17 cellular contexts compared by ENCODE assay signal in the genomic region with DNA sequence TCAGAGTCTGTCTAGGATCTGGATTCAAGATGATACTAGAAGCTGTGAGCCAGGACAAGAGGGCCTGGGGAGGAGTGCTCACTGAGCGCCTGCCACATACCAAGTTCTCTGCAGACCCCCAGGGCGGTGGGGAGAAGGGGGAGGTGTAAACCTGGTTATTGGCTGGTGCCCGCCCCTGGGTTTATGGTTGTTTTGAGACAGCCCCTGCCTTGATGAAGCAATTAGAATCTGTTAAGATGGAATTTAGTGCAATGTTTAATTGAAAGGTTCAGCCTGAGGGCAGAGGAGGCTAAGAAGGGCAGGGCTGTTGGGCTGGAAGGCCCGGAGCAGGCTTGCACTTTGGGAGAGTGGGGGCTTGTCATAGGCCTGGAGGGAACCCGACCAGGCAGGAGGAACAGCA. TPM values are rescaled to one million over a fixed set of nuclear protein-coding genes. Genes with fewer than 3 reads are reported as not detected.
A peak's percentile ranks its signal among the peaks of the same experiment; 100 is the strongest.
DNase-seq lines count a peak whose midpoint lies in the region; ATAC-seq, FAIRE-seq and TF ChIP-seq lines count a peak whose summit lies in the region.
"Had no signal": no experiment of that assay in that cellular context is flagged by ENCODE, and none has a peak within 500 bp of the region (broad histone marks: within the 10 kb centered on the region; RNA-seq: fewer than 3 reads in every experiment).

No MANE protein-coding gene starts in this region.

- peaks cover 4 to 17% (median 11%) of the 10 kb centered on the region in 4 donors for H3K4me1 Mint-ChIP-seq in CD4-positive, CD25-positive, alpha-beta regulatory T cell
- H3K4me1 Mint-ChIP-seq in natural killer cell: peaks cover 41 to 58% of the 10 kb centered on the region in 2 donors

- TF ChIP-seq POLR2A in K562 (conservative IDR thresholded peaks at IDR 0.05): no peak

- in situ Hi-C loops in K562 (cut with MboI): no loop called here
- in situ Hi-C loops in brain microvascular endothelial cell (cut with HindIII; ENCODE audit: low pct_ligation_motif_present, low sequenced_read_pairs): loop anchor here (25.0 kb wide), 2 partner anchors 102 to 202 kb away; partner anchors contain the start of gene ADAMTS14

- TF ChIP-seq EP300 in K562 (IDR thresholded peaks at IDR 0.05; ENCODE audit: low read length): no peak

- ATAC-seq in CD4-positive, CD25-positive, alpha-beta regulatory T cell (ENCODE audit: low read depth in 2 of 2): no peak
- ATAC-seq in K562 (no peak), natural killer cell (no peak)

- no peaks in the 10 kb centered on the region for H3K9me3 ChIP-seq in CD4-positive, CD25-positive, alpha-beta regulatory T cell (ENCODE audit: control insufficient read depth in 2 of 2, low read length in 2 of 2)
- no peaks in the 10 kb centered on the region for H3K9me3 ChIP-seq in K562 (replicated peaks; ENCODE audit: control insufficient read depth, insufficient read depth, low read depth, low read length)
- H3K9me3 ChIP-seq: ascending aorta, gastrocnemius medialis, lower lobe of right lung, tibial artery had no signal

- no peak for DNase-seq in CD4-positive, CD25-positive, alpha-beta regulatory T cell
- DNase-seq in ELF-1 (ENCODE audit: low read depth, low spot score) (peak; percentile 90), K562 (ENCODE audit: extremely low read depth in 1 of 4, low spot score in 3 of 4) (no peak), natural killer cell (no peak), cerebellum (ENCODE audit: low spot score) (no peak), brain microvascular endothelial cell (no peak), SIG-M5 treated with dmso at 0.1 percent for 504 hours (lab: John Stamatoyannopoulos, UW; ENCODE audit: unreplicated experiment) (no peak), EL (no peak)
- DNase-seq: AML-193, cortex of kidney, gastrocnemius medialis, NCI-H2081 had no signal

- H3K27ac ChIP-seq in CD4-positive, CD25-positive, alpha-beta regulatory T cell (ENCODE audit: insufficient read depth, low read length, poor library complexity, severe bottlenecking): no peak overlapping the region
- peak overlapping the region; percentile 76; the same call in 1 of the 3 replicates for H3K27ac ChIP-seq in K562 (ENCODE audit: extremely low read depth, low read depth, low read length)
- no peak overlapping the region for H3K27ac ChIP-seq in brain microvascular endothelial cell
- H3K27ac ChIP-seq: ascending aorta, gastrocnemius medialis, lower lobe of right lung, SK-N-MC, tibial artery had no signal

- no peaks in the 10 kb centered on the region for H3K27me3 ChIP-seq in CD4-positive, CD25-positive, alpha-beta regulatory T cell (ENCODE audit: control insufficient read depth, insufficient read depth, low read length)
- H3K27me3 ChIP-seq in K562 (ENCODE audit: control insufficient read depth in 2 of 2, insufficient read depth in 2 of 2, low read length in 2 of 2): no peaks in the 10 kb centered on the region
- H3K27me3 ChIP-seq in brain microvascular endothelial cell (replicated peaks): no peaks in the 10 kb centered on the region
- H3K27me3 ChIP-seq: ascending aorta, gastrocnemius medialis, tibial artery had no signal

- H3K36me3 ChIP-seq in CD4-positive, CD25-positive, alpha-beta regulatory T cell (ENCODE audit: control insufficient read depth, insufficient read depth, low read length): no peaks in the 10 kb centered on the region
- H3K36me3 ChIP-seq in K562 (ENCODE audit: control insufficient read depth, insufficient read depth, low read length): no peaks in the 10 kb centered on the region
- H3K36me3 ChIP-seq in brain microvascular endothelial cell (replicated peaks): no peaks in the 10 kb centered on the region
- H3K36me3 ChIP-seq: gastrocnemius medialis had no signal

- WGBS in K562 (ENCODE audit: insufficient coverage, low coverage, missing lambda C conversion rate): 87% methylated on average over 5 of the region's 5 CpGs

- peak overlapping the region; percentile 88 for H3K4me2 ChIP-seq in K562 (ENCODE audit: insufficient read depth, low read length)

- no peaks in the 10 kb centered on the region for H3K9me3 Mint-ChIP-seq in CD4-positive, CD25-positive, alpha-beta regulatory T cell
- H3K9me3 Mint-ChIP-seq in natural killer cell: no peaks in the 10 kb centered on the region

- TF ChIP-seq CTCF in K562 (IDR thresholded peaks at IDR 0.05 in 2 of 3, conservative IDR thresholded peaks at IDR 0.05 in 1 of 3; ENCODE audit: insufficient read depth in 2 of 3, low read depth in 1 of 3, low read length in 3 of 3) (no peak), natural killer cell (IDR thresholded peaks at IDR 0.05) (no peak), brain microvascular endothelial cell (IDR thresholded peaks at IDR 0.05; ENCODE audit: low read depth, low read length, missing control alignments) (no peak)

- H3K4me1 ChIP-seq in CD4-positive, CD25-positive, alpha-beta regulatory T cell (ENCODE audit: control insufficient read depth, insufficient read depth, low read length, poor library complexity, severe bottlenecking): peaks cover 3% of the 10 kb centered on the region
- peaks cover 25 to 61% of the 10 kb centered on the region in 2 experiments for H3K4me1 ChIP-seq in K562 (replicated peaks in 1 of 2; ENCODE audit: control insufficient read depth in 2 of 2, insufficient read depth in 2 of 2, low read length in 2 of 2)
- H3K4me1 ChIP-seq: ascending aorta had no signal

- H3K27me3 Mint-ChIP-seq in CD4-positive, CD25-positive, alpha-beta regulatory T cell: peaks cover 7% of the 10 kb centered on the region
- no peaks in the 10 kb centered on the region for H3K27me3 Mint-ChIP-seq in natural killer cell (ENCODE audit: low read depth in 2 of 2)

- no peaks in the 10 kb centered on the region for H4K20me1 ChIP-seq in K562 (replicated peaks; ENCODE audit: control insufficient read depth, insufficient read depth, low read length)

- peak overlapping the region in 2 of 3 donors; percentile 18 to 32 for H3K27ac Mint-ChIP-seq in CD4-positive, CD25-positive, alpha-beta regulatory T cell
- peak overlapping the region; percentile 76 to 87 for H3K27ac Mint-ChIP-seq in natural killer cell

- POLR2A ChIA-PET in K562 (lab: Yijun Ruan, JAX): interaction anchor here (1.2 to 3.0 kb wide), 4 partner anchors 11 to 154 kb away, joined by 3 to 13 read pairs (median 7); no protein-coding TSS in a partner anchor

- H2AFZ ChIP-seq in K562 (ENCODE audit: low read depth, low read length): peak overlapping the region; percentile 90; the same call in 1 of the 2 replicates

- no peak for TF ChIP-seq RAD21 in K562 (CRISPR knock-in tag; conservative IDR thresholded peaks at IDR 0.05 in 1 of 2, IDR thresholded peaks at IDR 0.05 in 1 of 2)

- H3K79me2 ChIP-seq in K562 (ENCODE audit: control insufficient read depth, insufficient read depth, low read length): no peaks in the 10 kb centered on the region

- no peaks in the 10 kb centered on the region for H3K36me3 Mint-ChIP-seq in CD4-positive, CD25-positive, alpha-beta regulatory T cell
- H3K36me3 Mint-ChIP-seq in natural killer cell: no peaks in the 10 kb centered on the region

- FAIRE-seq in K562 (lab: Jason Lieb, UNC): peak; percentile 6

- BruUV-seq in K562 (replicated peaks; lab: Mats Ljungman, UMichigan): no TSS peak

- H3K9ac ChIP-seq in K562 (ENCODE audit: insufficient read depth in 1 of 2, low read depth in 2 of 2, low read length in 2 of 2): peak overlapping the region; percentile 58 to 82; a peak in 3 of 4 replicates

- intact Hi-C loops in K562 (cut with micrococcal nuclease): loop anchor here (1.0 to 2.0 kb wide), 7 partner anchors 14 to 321 kb away; no protein-coding TSS in a partner anchor
- intact Hi-C loops in natural killer cell (cut with micrococcal nuclease): loop anchor here (1.0 to 5.0 kb wide), 5 partner anchors 16 to 199 kb away; partner anchors contain the start of genes ADAMTS14 and PRF1

- CTCF ChIA-PET in K562 (lab: Yijun Ruan, JAX; ENCODE audit: low intra/inter-chr PET ratio): interaction anchor here (1.1 to 2.0 kb wide), 2 partner anchors 199 to 202 kb away, joined by 3 to 15 read pairs; no protein-coding TSS in a partner anchor

- H3K4me3 Mint-ChIP-seq in CD4-positive, CD25-positive, alpha-beta regulatory T cell: peak overlapping the region in 2 of 4 donors; percentile 64 to 86
- peak overlapping the region; percentile 85 for H3K4me3 Mint-ChIP-seq in natural killer cell

- no peak overlapping the region for H3K4me3 ChIP-seq in CD4-positive, CD25-positive, alpha-beta regulatory T cell (ENCODE audit: low read depth, low read length)
- no peak overlapping the region for H3K4me3 ChIP-seq in K562
- H3K4me3 ChIP-seq in brain microvascular endothelial cell (ENCODE audit: low read depth, low read length): no peak overlapping the region
- H3K4me3 ChIP-seq: gastrocnemius medialis, lower lobe of right lung, SK-N-MC, tibial artery had no signal

- no peaks in the 10 kb centered on the region for H3K9me1 ChIP-seq in K562 (ENCODE audit: control insufficient read depth, insufficient read depth, low read length)

TF ChIP-seq in K562, 482 proteins besides CTCF, POLR2A, EP300 and RAD21 (continues in another document):
- TF ChIP-seq GATAD2B (IDR thresholded peaks at IDR 0.05; ENCODE audit: borderline replicate concordance) (no peak), SNAPC5 (CRISPR knock-in tag; IDR thresholded peaks at IDR 0.05) (no peak; the same call in 1 of the 2 replicates), PHB (CRISPR knock-in tag; IDR thresholded peaks at IDR 0.05) (0 out of 2 replicates have a peak, but pooled peaks have one; percentile 46)

RNA-seq across cellular contexts. Expression of gene PRF1, which starts 42.7 kb away (rescaled TPM):
- total RNA-seq in CD4-positive, CD25-positive, alpha-beta regulatory T cell: 32.4 TPM
- polyA plus RNA-seq in CD4-positive, CD25-positive, alpha-beta regulatory T cell: 100 to 1,000 TPM; 130 to 187 (median 154) TPM
- 4.3 and 18.7 TPM in 2 replicates for total RNA-seq in K562 (2011; cell fraction: chromatin; rRNA removed; ENCODE audit: low replicate concordance)
- total RNA-seq in K562 (2011; cell fraction: nucleolus; rRNA removed): 12.1 and 22.3 TPM in 2 replicates
- 11.3 and 24.4 TPM in 2 replicates for total RNA-seq in K562 (2011; cell fraction: nucleoplasm; rRNA removed)
- 4.9 and 5.3 TPM in 2 replicates for total RNA-seq in K562 (2014; rRNA removed)
- total RNA-seq in K562 (2014; rRNA removed; fragmentation: Illumina TruSeq; extraction: Trizol): 4.3 and 5.4 TPM in 2 replicates
- 6.4 and 7.9 TPM in 2 replicates for total RNA-seq in K562 (2015; rRNA removed; fragmentation: Illumina TruSeq; extraction: Trizol)
- 8.6 and 9.0 TPM in 2 replicates for total RNA-seq in K562 (2021)
- 0.84 and 4.3 TPM in 2 replicates for polyA plus RNA-seq in K562 (2011; rRNA removed)
- polyA plus RNA-seq in K562 (2011; cell fraction: cytosol; rRNA removed): 0.52 and 10.6 TPM in 2 replicates
- 1.3 and 11.4 TPM in 2 replicates for polyA plus RNA-seq in K562 (2011; cell fraction: nucleus; rRNA removed)
- polyA plus RNA-seq in K562 (2012): 21.1 and 32.3 TPM in 2 replicates
- polyA plus RNA-seq in K562 (2014; fragmentation: Illumina TruSeq; extraction: Trizol): 6.4 and 10.7 TPM in 2 replicates
- polyA plus RNA-seq in K562 (2014; fragmentation: Nextera tagmentation; extraction: Ambion mirVana): 1 to 10 TPM; 6.3 to 7.4 TPM
- 3.2 and 3.8 TPM in 2 replicates for polyA plus RNA-seq in K562 (2014; rRNA removed)
- polyA minus RNA-seq in K562 (2011; rRNA and poly(A)+ RNA removed): 0.45 and 13.7 TPM in 2 replicates
- polyA minus RNA-seq in K562 (2011; cell fraction: cytosol; rRNA and poly(A)+ RNA removed): 12.9 TPM in 1 of 2 replicates, not detected in the other
- 0.44 and 3.0 TPM in 2 replicates for polyA minus RNA-seq in K562 (2011; cell fraction: nucleus; rRNA and poly(A)+ RNA removed)
- 1,000 to 10,000 TPM; 1,641 to 2,133 (median 1,982) TPM for total RNA-seq in natural killer cell
- total RNA-seq in cerebellum: not detected
- total RNA-seq: epithelial cell of proximal tubule had no signal

Comparison
In these comparisons a context has a peak if more than half of its experiments do, and no peak if none do; other contexts are left out.
1. RNA of gene PRF1, which starts 42.7 kb away (total RNA-seq): 1,641 to 2,133 TPM in natural killer cell; 32.4 TPM in CD4-positive, CD25-positive, alpha-beta regulatory T cell (single experiment), 4.3 to 24.4 TPM in K562 and not detected in cerebellum (single experiment); every median in the first group is over 10 times any median in the second.